ENCODE assay signal across 13 cellular contexts in the genomic region with DNA sequence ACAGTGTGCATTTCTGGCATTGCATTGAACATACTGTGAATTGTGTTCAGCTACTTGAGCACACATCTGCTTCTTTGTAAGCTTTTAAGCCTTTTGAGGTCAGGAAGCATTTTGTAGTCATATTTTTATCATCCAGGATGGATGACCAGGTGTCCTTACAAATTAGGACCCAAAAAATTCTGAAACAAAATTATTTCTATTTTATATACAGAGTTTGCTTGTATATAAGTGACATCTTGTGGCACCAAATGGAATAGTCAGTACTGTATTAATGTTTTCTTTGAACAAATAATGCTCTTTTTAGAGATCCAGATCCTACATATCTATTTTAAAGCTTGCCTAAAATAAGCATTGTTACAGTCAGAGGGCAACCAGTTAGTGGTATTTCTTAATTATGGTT. TPM values are rescaled to one million over a fixed set of nuclear protein-coding genes. Genes with fewer than 3 reads are reported as not detected.
DNase-seq lines count a peak whose midpoint lies in the region; ATAC-seq, FAIRE-seq and TF ChIP-seq lines count a peak whose summit lies in the region.
"Had no signal": no experiment of that assay in that cellular context is flagged by ENCODE, and none has a peak within 500 bp of the region (broad histone marks: within the 10 kb centered on the region; RNA-seq: fewer than 3 reads in every experiment).

No MANE protein-coding gene starts in this region.

- H3K9ac ChIP-seq in DND-41 (ENCODE audit: low read depth, low read length) (no peak overlapping the region), astrocyte (ENCODE audit: low read length) (no peak overlapping the region)

- H3K36me3 ChIP-seq in DND-41 (ENCODE audit: insufficient read depth, low read length) (no peaks in the 10 kb centered on the region), astrocyte (ENCODE audit: insufficient read depth, low read length) (no peaks in the 10 kb centered on the region)

- ATAC-seq in DND-41 (ENCODE audit: insufficient read depth, low read depth) (no peak), HG03469 (IDR thresholded peaks at IDR 0.05; ENCODE audit: unreplicated experiment) (no peak), HG03354 (IDR thresholded peaks at IDR 0.05; ENCODE audit: poor library complexity, severe bottlenecking, unreplicated experiment) (no peak)
- ATAC-seq: activated T-helper 17 cell treated with anti-CD3 and anti-CD28 coated beads, Interleukin-2, amount 50 U/mL, for 72 hours had no signal

- H3K4me3 Mint-ChIP-seq in astrocyte (ENCODE audit: unreplicated experiment) (no peak overlapping the region), mesothelial cell of epicardium (no peak overlapping the region)
- H3K4me3 Mint-ChIP-seq: activated T-helper 17 cell treated with anti-CD3 and anti-CD28 coated beads, Interleukin-2, amount 50 U/mL, for 72 hours; stimulated activated memory B cell treated with anti-CD40 and anti-IgM and Interleukin-4, amounts not matched to agents 10 μg/mL and 1 μg/mL and 100 μg/mL, for 72 hours had no signal

- H3K27ac ChIP-seq in DND-41 (ENCODE audit: low read length) (no peak overlapping the region), astrocyte (ENCODE audit: low read depth, low read length) (no peak overlapping the region)

- H3K4me1 ChIP-seq in DND-41 (ENCODE audit: insufficient read depth, low read length) (no peaks in the 10 kb centered on the region), astrocyte (ENCODE audit: insufficient read depth, low read length) (no peaks in the 10 kb centered on the region)

- peak; percentile 62 for FAIRE-seq in astrocyte (lab: Jason Lieb, UNC)
- FAIRE-seq: endometrium had no signal

- H3K27me3 ChIP-seq in DND-41 (ENCODE audit: insufficient read depth, low read length, poor library complexity) (peaks cover 10% of the 10 kb centered on the region), astrocyte (ENCODE audit: insufficient read depth, low read length) (no peaks in the 10 kb centered on the region)

- H3K4me1 Mint-ChIP-seq in astrocyte (ENCODE audit: low read depth, unreplicated experiment): no peaks in the 10 kb centered on the region
- peaks cover 8% of the 10 kb centered on the region for H3K4me1 Mint-ChIP-seq in mesothelial cell of epicardium
- H3K4me1 Mint-ChIP-seq: activated T-helper 17 cell treated with anti-CD3 and anti-CD28 coated beads, Interleukin-2, amount 50 U/mL, for 72 hours had no signal

- H3K36me3 Mint-ChIP-seq in astrocyte (ENCODE audit: low read depth, unreplicated experiment) (no peaks in the 10 kb centered on the region), mesothelial cell of epicardium (no peaks in the 10 kb centered on the region)
- H3K36me3 Mint-ChIP-seq: stimulated activated memory B cell treated with anti-CD40 and anti-IgM and Interleukin-4, amounts not matched to agents 10 μg/mL and 1 μg/mL and 100 μg/mL, for 72 hours had no signal

- H3K9me3 Mint-ChIP-seq in astrocyte (ENCODE audit: unreplicated experiment): no peaks in the 10 kb centered on the region
- no peaks in the 10 kb centered on the region for H3K9me3 Mint-ChIP-seq in mesothelial cell of epicardium
- H3K9me3 Mint-ChIP-seq: activated T-helper 17 cell treated with anti-CD3 and anti-CD28 coated beads, Interleukin-2, amount 50 U/mL, for 72 hours; stimulated activated memory B cell treated with anti-CD40 and anti-IgM and Interleukin-4, amounts not matched to agents 10 μg/mL and 1 μg/mL and 100 μg/mL, for 72 hours had no signal

- H3K27me3 Mint-ChIP-seq in astrocyte (ENCODE audit: low read depth, unreplicated experiment) (peaks cover 5% of the 10 kb centered on the region), mesothelial cell of epicardium (ENCODE audit: low read depth) (no peaks in the 10 kb centered on the region)
- H3K27me3 Mint-ChIP-seq: activated T-helper 17 cell treated with anti-CD3 and anti-CD28 coated beads, Interleukin-2, amount 50 U/mL, for 72 hours had no signal

- H3K27ac Mint-ChIP-seq in astrocyte (ENCODE audit: unreplicated experiment) (no peak overlapping the region), mesothelial cell of epicardium (no peak overlapping the region)
- H3K27ac Mint-ChIP-seq: activated T-helper 17 cell treated with anti-CD3 and anti-CD28 coated beads, Interleukin-2, amount 50 U/mL, for 72 hours; stimulated activated memory B cell treated with anti-CD40 and anti-IgM and Interleukin-4, amounts not matched to agents 10 μg/mL and 1 μg/mL and 100 μg/mL, for 72 hours had no signal

- DNase-seq in DND-41 (no peak), astrocyte (ENCODE audit: low read depth) (no peak), mesothelial cell of epicardium (ENCODE audit: low spot score in 2 of 2, unreplicated experiment in 2 of 2) (no peak), middle frontal gyrus (ENCODE audit: extremely low spot score, low spot score) (no peak)
- no peak for DNase-seq in activated naive CD4-positive, alpha-beta T cell (lab: John Stamatoyannopoulos, UW)
- DNase-seq: NCI-H2029 treated with DMSO at 0.1 percent for 48 hours had no signal

- H2AFZ ChIP-seq in DND-41 (ENCODE audit: low read depth, low read length) (no peak overlapping the region), astrocyte (ENCODE audit: low read depth, low read length) (no peak overlapping the region)

- H3K4me2 ChIP-seq in DND-41 (ENCODE audit: insufficient read depth, low read length) (no peak overlapping the region), astrocyte (ENCODE audit: low read length) (no peak overlapping the region)

- H3K9me3 ChIP-seq in DND-41 (ENCODE audit: insufficient read depth, low read length, severe bottlenecking) (no peaks in the 10 kb centered on the region), astrocyte (ENCODE audit: insufficient read depth, low read depth, low read length) (no peaks in the 10 kb centered on the region)

- H4K20me1 ChIP-seq in DND-41 (ENCODE audit: insufficient read depth, low read length) (no peaks in the 10 kb centered on the region), astrocyte (ENCODE audit: insufficient read depth, low read length) (no peaks in the 10 kb centered on the region)

- no peaks in the 10 kb centered on the region for H3K79me2 ChIP-seq in DND-41 (ENCODE audit: insufficient read depth, low read length)
- H3K79me2 ChIP-seq in astrocyte (ENCODE audit: insufficient read depth, low read length): no peaks in the 10 kb centered on the region

- TF ChIP-seq CTCF in DND-41 (IDR thresholded peaks at IDR 0.05; ENCODE audit: borderline replicate concordance, extremely low read depth, low read length, poor library complexity, severe bottlenecking) (peak; percentile 42), LNCAP (IDR thresholded peaks at IDR 0.05) (peak; percentile 30), astrocyte (IDR thresholded peaks at IDR 0.05; ENCODE audit: insufficient read depth, low read depth, low read length) (peak; percentile 16), mesothelial cell of epicardium (IDR thresholded peaks at IDR 0.05; ENCODE audit: unreplicated experiment) (peak; percentile 48)

- H3K4me3 ChIP-seq in DND-41 (ENCODE audit: low read depth in 1 of 2, low read length in 2 of 2) (no peak overlapping the region), astrocyte (ENCODE audit: insufficient read depth, low read depth, low read length) (no peak overlapping the region)

RNA-seq across cellular contexts. Expression of a gene that starts 9.5 kb away (rescaled TPM):
- total RNA-seq in astrocyte: 80.8 and 87.7 TPM in 2 replicates
- 90.8 to 99.6 TPM (median 97.8 TPM) in 3 replicates for total RNA-seq in mesothelial cell of epicardium

RNA-seq across cellular contexts. Expression of a gene that starts 36.5 kb away (rescaled TPM):
- total RNA-seq in astrocyte (not detected in 2 replicates), mesothelial cell of epicardium (not detected in 3 replicates)
- total RNA-seq: activated T-helper 17 cell treated with anti-CD3 and anti-CD28 coated beads, Interleukin-2, amount 50 U/mL, for 72 hours; skeletal muscle tissue had no signal
